ENCODE assay signal across 7 cellular contexts in genomic region chr12:116737774-116738657, GRCh38.
A peak's percentile ranks its signal among the peaks of the same experiment; 100 is the strongest.
DNase-seq lines count a peak whose midpoint lies in the region; ATAC-seq lines count a peak whose summit lies in the region.

TSS of gene RNFT2 (plus strand) at chr12:116738315. CDS start at chr12:116740498, 2,183 bp downstream.
TSS of gene SPRING1 (minus strand) at chr12:116738069. CDS start at chr12:116737900, 169 bp downstream.

- peak; percentile 98 to 99 for DNase-seq in NCI-H1930 (lab: John Stamatoyannopoulos, UW)
- peak; percentile 97 for DNase-seq in T-helper 9 cell
- DNase-seq in astrocyte of the hippocampus (ENCODE audit: low read depth, low spot score): peak; percentile 100
- peak; percentile 99 to 100 for DNase-seq in hippocampal formation (lab: John Stamatoyannopoulos, UW)
- peak; percentile 97 for DNase-seq in retina

- ATAC-seq in GM18502 (IDR thresholded peaks at IDR 0.05; ENCODE audit: poor library complexity, unreplicated experiment) (peak; percentile 94), HG02970 (IDR thresholded peaks at IDR 0.05; ENCODE audit: low FRiP score, unreplicated experiment) (peak; percentile 99)

Comparison
In these comparisons a context has a peak if more than half of its experiments do, and no peak if none do; other contexts are left out.
1. Peak in every context shown above with its lines: DNase-seq and ATAC-seq.